In the genomic region with DNA sequence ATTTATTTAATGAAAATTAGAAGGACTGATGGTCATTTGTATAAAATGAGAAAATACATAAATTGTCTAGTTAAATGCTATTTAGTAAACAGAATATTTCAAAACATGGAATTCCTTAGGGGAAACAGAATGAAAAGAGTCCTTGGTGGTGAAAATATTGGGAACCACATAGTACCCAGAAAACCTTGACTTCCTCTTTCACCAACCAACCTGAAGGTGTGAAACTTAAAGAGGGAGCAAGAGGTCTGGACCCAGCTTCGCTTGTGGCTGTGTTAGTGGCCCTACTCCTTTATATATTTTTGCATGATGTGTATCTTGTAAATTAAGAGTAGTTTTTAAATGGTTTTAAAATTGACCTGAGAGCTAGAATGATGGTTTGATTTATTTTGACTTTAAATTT, we compare ENCODE assay signal across 28 cellular contexts.
"Had no signal": no experiment of that assay in that cellular context is flagged by ENCODE, and none has a peak within 500 bp of the region (broad histone marks: within the 10 kb centered on the region; RNA-seq: fewer than 3 reads in every experiment).

No MANE protein-coding gene starts in this region.

- ATAC-seq: activated CD8-positive, alpha-beta T cell treated with anti-CD3 and anti-CD28 coated beads for 36 hours; activated naive CD8-positive, alpha-beta T cell treated with anti-CD3 and anti-CD28 coated beads, Interleukin-2, amount 50 U/mL, for 24 hours had no signal

- H3K4me1 ChIP-seq: ascending aorta had no signal

- DNase-seq: activated B cell treated with CpG ODN at 0.5 μM for 24 hours; activated CD4-positive, alpha-beta memory T cell treated with anti-CD3 and anti-CD28 coated beads for 36 hours; activated CD4-positive, alpha-beta T cell treated with anti-CD3 and anti-CD28 coated beads for 4 hours; activated CD4-positive, alpha-beta T cell treated with anti-CD3 and anti-CD28 coated beads, Interleukin-2, amount 10 ng/mL, durations not matched to agents 24 days and 14 days; activated CD4-positive, alpha-beta T cell treated with anti-CD3 and anti-CD28 coated beads, Interleukin-2, amount 50 U/mL, for 1 hour; activated CD4-positive, alpha-beta T cell treated with anti-CD3 and anti-CD28 coated beads, Interleukin-2, amount 50 U/mL, for 4 hours; activated CD4-positive, CD25-positive, alpha-beta regulatory T cell treated with anti-CD3 and anti-CD28 coated beads, Interleukin-2, amount 50 U/mL, for 72 hours; activated CD8-positive, alpha-beta memory T cell treated with anti-CD3 and anti-CD28 coated beads, Interleukin-2, amount 50 U/mL, for 4 hours; activated CD8-positive, alpha-beta T cell treated with anti-CD3 and anti-CD28 coated beads for 36 hours; activated effector memory CD4-positive, alpha-beta T cell treated with Interleukin-2 at 50 U/mL for 16 hours; activated gamma-delta T cell; activated naive CD4-positive, alpha-beta T cell treated with anti-CD3 and anti-CD28 coated beads, Interleukin-2, amount 10 ng/mL, durations not matched to agents 7 days and 5 days; activated naive CD4-positive, alpha-beta T cell treated with Interleukin-2 at 50 U/mL for 16 hours; activated naive CD8-positive, alpha-beta T cell treated with anti-CD3 and anti-CD28 coated beads, Interleukin-2, amount 10 ng/mL, durations not matched to agents 7 days and 5 days; activated naive CD8-positive, alpha-beta T cell treated with anti-CD3 and anti-CD28 coated beads, Interleukin-2, amount 50 U/mL, for 24 hours; activated T-cell treated with anti-CD3 and anti-CD28 coated beads, Interleukin-2, amount 50 U/mL, for 24 hours; activated T-cell treated with anti-CD3 and anti-CD28 coated beads, Interleukin-2, amount 50 U/mL, for 48 hours; amygdala; anterior cingulate cortex; caudate nucleus; cerebellar nuclear complex; T-helper 2 cell; T-helper 9 cell had no signal

- H3K4me3 ChIP-seq: ascending aorta, cardiac muscle cell had no signal

- H3K27me3 ChIP-seq: ascending aorta had no signal

- H3K27ac ChIP-seq: ascending aorta, cardiac muscle cell, VCaP had no signal

- H3K9me3 ChIP-seq: ascending aorta had no signal

- H3K36me3 ChIP-seq: cardiac muscle cell had no signal

- FAIRE-seq: bronchial epithelial cell, TTC549 had no signal
